8 cellular contexts compared by ENCODE assay signal in the genomic region with DNA sequence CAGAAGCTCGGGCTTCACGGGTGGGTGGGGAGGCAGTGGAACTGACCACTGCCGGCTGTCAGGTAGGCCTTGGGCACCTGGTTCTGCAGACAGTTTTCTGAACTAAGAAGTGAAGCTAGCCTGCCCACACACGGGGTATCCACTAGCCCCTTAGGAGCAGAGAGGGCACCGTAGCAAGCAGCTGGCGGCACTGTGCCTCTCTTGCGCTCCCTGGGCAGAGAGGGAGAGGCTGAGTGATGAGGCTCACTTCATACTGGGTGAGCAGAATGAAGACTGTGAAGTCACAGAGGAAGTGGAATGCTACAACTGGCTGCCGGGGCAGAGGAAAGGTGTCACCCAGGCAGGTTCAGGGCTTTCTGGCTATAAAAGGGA. TPM values are rescaled to one million over a fixed set of nuclear protein-coding genes. Genes with fewer than 3 reads are reported as not detected.
A peak's percentile ranks its signal among the peaks of the same experiment; 100 is the strongest.
DNase-seq lines count a peak whose midpoint lies in the region; ATAC-seq, FAIRE-seq and TF ChIP-seq lines count a peak whose summit lies in the region.

No MANE protein-coding gene starts in this region.

- H3K4me3 ChIP-seq in A673 (ENCODE audit: low read depth, low read length, poor library complexity, severe bottlenecking) (peak overlapping the region; percentile 60), iPS-15b (ENCODE audit: low read depth, low read length) (peak overlapping the region; percentile 69)

- no peaks in the 10 kb centered on the region for H3K4me1 ChIP-seq in A673 (ENCODE audit: insufficient read depth, low read length, poor library complexity, severe bottlenecking)
- peaks cover 2% of the 10 kb centered on the region for H3K4me1 ChIP-seq in iPS-15b (ENCODE audit: control insufficient read depth, insufficient read depth, low read length)

- H3K36me3 ChIP-seq in A673 (ENCODE audit: insufficient read depth, low read length, poor library complexity, severe bottlenecking) (peaks cover 19% of the 10 kb centered on the region), iPS-15b (ENCODE audit: control insufficient read depth, insufficient read depth, low read length) (peaks cover 3% of the 10 kb centered on the region)

- H3K36me3 Mint-ChIP-seq in activated T-cell treated with anti-CD3 and anti-CD28 coated beads, Interleukin-2, amount 50 U/mL, for 4 hours (ENCODE audit: insufficient read depth), result peaks cover 21% of the 10 kb centered on the region

- H3K4me3 Mint-ChIP-seq in activated T-cell treated with anti-CD3 and anti-CD28 coated beads, Interleukin-2, amount 50 U/mL, for 4 hours, result peak overlapping the region; percentile 95

- no peaks in the 10 kb centered on the region for H3K9me3 Mint-ChIP-seq in activated T-cell treated with anti-CD3 and anti-CD28 coated beads, Interleukin-2, amount 50 U/mL, for 4 hours

- H3K27me3 Mint-ChIP-seq in activated T-cell treated with anti-CD3 and anti-CD28 coated beads, Interleukin-2, amount 50 U/mL, for 4 hours (ENCODE audit: low read depth), result no peaks in the 10 kb centered on the region

- DNase-seq in A673 (ENCODE audit: low spot score) (no peak), HTR-8/SVneo (ENCODE audit: insufficient read length, low spot score) (no peak), HT-29 (ENCODE audit: low spot score) (no peak), MV-4-11 (lab: John Stamatoyannopoulos, UW) (no peak)
- peak; percentile 39 for DNase-seq in activated T-cell treated with anti-CD3 and anti-CD28 coated beads, Interleukin-2, amount 50 U/mL, for 4 hours
- DNase-seq in stimulated activated naive CD8-positive, alpha-beta T cell treated with anti-CD3 and anti-CD28 coated beads, Interleukin-15, Interleukin-2, amounts not matched to agents 100 U/mL and 50 U/mL, for 24 hours, result peak; percentile 48

- intact Hi-C loops in A673 (cut with micrococcal nuclease; ENCODE audit: unreplicated experiment), result no loop called here

- TF ChIP-seq CTCF in A673 (conservative IDR thresholded peaks at IDR 0.05; ENCODE audit: low read depth, low read length), result no peak

- POLR2A ChIA-PET in A673 (lab: Charles Lee; ENCODE audit: low non-redundant PET), result no interaction called here

- FAIRE-seq in HTR-8/SVneo (lab: Jason Lieb, UNC), result peak; percentile 54

- CTCF ChIA-PET in A673 (lab: Charles Lee), result no interaction called here

- H3K9ac ChIP-seq in iPS-15b (ENCODE audit: low read depth, low read length), result peak overlapping the region; percentile 60

- H3K27ac ChIP-seq in A673 (ENCODE audit: low read depth, low read length, poor library complexity, severe bottlenecking), result peak overlapping the region; percentile 66

- no peaks in the 10 kb centered on the region for H3K9me3 ChIP-seq in A673 (ENCODE audit: low read depth, low read length, poor library complexity, severe bottlenecking)
- H3K9me3 ChIP-seq in iPS-15b (ENCODE audit: control insufficient read depth, insufficient read depth, low read length), result no peaks in the 10 kb centered on the region

- no TSS peak for BruUV-seq in A673 (replicated peaks; lab: Mats Ljungman, UMichigan)

- peak; percentile 35 to 42 for ATAC-seq in activated T-cell treated with anti-CD3 and anti-CD28 coated beads, Interleukin-2, amount 50 U/mL, for 4 hours
- ATAC-seq in stimulated activated naive CD8-positive, alpha-beta T cell treated with anti-CD3 and anti-CD28 coated beads, Interleukin-15, Interleukin-2, amounts not matched to agents 100 U/mL and 50 U/mL, for 24 hours, result no peak
- no peak for ATAC-seq in GM18858 (IDR thresholded peaks at IDR 0.05; ENCODE audit: unreplicated experiment)

- H3K4me1 Mint-ChIP-seq in activated T-cell treated with anti-CD3 and anti-CD28 coated beads, Interleukin-2, amount 50 U/mL, for 4 hours (ENCODE audit: low read depth), result peaks cover 39% of the 10 kb centered on the region

- H3K27me3 ChIP-seq in A673 (replicated peaks; ENCODE audit: insufficient read depth, low read depth, low read length, poor library complexity) (peaks cover 14% of the 10 kb centered on the region), iPS-15b (ENCODE audit: control insufficient read depth, insufficient read depth, low read length) (peaks cover 50% of the 10 kb centered on the region)

RNA-seq across cellular contexts. Expression of a gene that starts 0.8 kb away (rescaled TPM):
- 23.5 and 23.9 TPM in 2 replicates for total RNA-seq in A673 (2021)
- 10 to 100 TPM; 30.2 to 39.5 (median 31.6) TPM for total RNA-seq in activated T-cell treated with anti-CD3 and anti-CD28 coated beads, Interleukin-2, amount 50 U/mL, for 4 hours
- not detected in 2 replicates for total RNA-seq in HT-29 (2014; rRNA removed; shearing (Covaris generic))

RNA-seq across cellular contexts. Expression of a gene that starts 9.7 kb away (rescaled TPM):
- 87.6 and 102 TPM in 2 replicates for total RNA-seq in A673 (2021)
- total RNA-seq in activated T-cell treated with anti-CD3 and anti-CD28 coated beads, Interleukin-2, amount 50 U/mL, for 4 hours, result 10 to 100 TPM; 15.5 to 22.9 (median 16.4) TPM
- total RNA-seq in HT-29 (2014; rRNA removed; shearing (Covaris generic)), result 24.5 and 28.6 TPM in 2 replicates

RNA-seq across cellular contexts. Expression of a gene that starts 20.5 kb away (rescaled TPM):
- 202 and 208 TPM in 2 replicates for total RNA-seq in A673 (2021)
- total RNA-seq in activated T-cell treated with anti-CD3 and anti-CD28 coated beads, Interleukin-2, amount 50 U/mL, for 4 hours, result 100 to 1,000 TPM; 219 to 232 (median 223) TPM
- 82.2 and 86.3 TPM in 2 replicates for total RNA-seq in HT-29 (2014; rRNA removed; shearing (Covaris generic))

RNA-seq across cellular contexts. Expression of a gene that starts 59.8 kb away (rescaled TPM):
- total RNA-seq in A673 (2021), result 76.8 and 79.7 TPM in 2 replicates
- 100 to 1,000 TPM; 106 to 114 (median 109) TPM for total RNA-seq in activated T-cell treated with anti-CD3 and anti-CD28 coated beads, Interleukin-2, amount 50 U/mL, for 4 hours
- 169 and 197 TPM in 2 replicates for total RNA-seq in HT-29 (2014; rRNA removed; shearing (Covaris generic))

Comparison
In these comparisons a context has a peak if more than half of its experiments do, and no peak if none do; other contexts are left out.
1. DNase-seq: peak in activated T-cell treated with anti-CD3 and anti-CD28 coated beads, Interleukin-2, amount 50 U/mL, for 4 hours (single experiment) and stimulated activated naive CD8-positive, alpha-beta T cell treated with anti-CD3 and anti-CD28 coated beads, Interleukin-15, Interleukin-2, amounts not matched to agents 100 U/mL and 50 U/mL, for 24 hours (single experiment); none in A673 (single experiment), HTR-8/SVneo (single experiment), HT-29 (single experiment) and MV-4-11 (single experiment).
2. ATAC-seq: peak in activated T-cell treated with anti-CD3 and anti-CD28 coated beads, Interleukin-2, amount 50 U/mL, for 4 hours (2 of 2); none in stimulated activated naive CD8-positive, alpha-beta T cell treated with anti-CD3 and anti-CD28 coated beads, Interleukin-15, Interleukin-2, amounts not matched to agents 100 U/mL and 50 U/mL, for 24 hours (single experiment) and GM18858 (single experiment).
3. RNA of a gene that starts 0.8 kb away (total RNA-seq): 30.2 to 39.5 TPM in activated T-cell treated with anti-CD3 and anti-CD28 coated beads, Interleukin-2, amount 50 U/mL, for 4 hours and 23.5 to 23.9 TPM in A673; not detected in HT-29; every median in the first group is over 10 times any median in the second.